Comparison of ENCODE assay signal across 9 cellular contexts in genomic region chr21:45313682-45314081, GRCh38.
"Had no signal": no experiment of that assay in that cellular context is flagged by ENCODE, and none has a peak within 500 bp of the region (broad histone marks: within the 10 kb centered on the region; RNA-seq: fewer than 3 reads in every experiment).

No MANE protein-coding gene starts in this region.

- ATAC-seq: GM23338, HepG2 had no signal

- H3K4me3 ChIP-seq: GM23338 had no signal

- H2AFZ ChIP-seq: GM23338 had no signal

- H3K9ac ChIP-seq: KMS-11 had no signal

- H3K4me2 ChIP-seq: GM23338, KMS-11 had no signal

- H3K27ac ChIP-seq: HL-60, KMS-11 had no signal

- H3K4me3 Mint-ChIP-seq: GM23338, H9 had no signal

- DNase-seq: H9, HCEC 1CT, KBM-7 had no signal

- H3K27ac Mint-ChIP-seq: GM23338, H9 had no signal

- FAIRE-seq: H1, H54, HepG2 had no signal
